23 cellular contexts compared by ENCODE assay signal in genomic region chr15:61974118-61974517, GRCh38.
"Had no signal": no experiment of that assay in that cellular context is flagged by ENCODE, and none has a peak within 500 bp of the region (broad histone marks: within the 10 kb centered on the region; RNA-seq: fewer than 3 reads in every experiment).

No MANE protein-coding gene starts in this region.

- H3K4me3 Mint-ChIP-seq: activated B cell treated with CpG ODN at 0.5 μM for 24 hours; activated CD4-positive, alpha-beta memory T cell treated with anti-CD3 and anti-CD28 coated beads for 36 hours; nephron; stimulated activated naive CD8-positive, alpha-beta T cell treated with anti-CD3 and anti-CD28 coated beads, Interleukin-15, amount 100 ng/mL, for 72 hours; T-helper 2 cell treated with Interferon-gamma antibody and Interleukin-4, amounts not matched to agents 5 μg/mL and 100 μg/mL, for 36 hours had no signal

- H3K27ac Mint-ChIP-seq: activated B cell treated with CpG ODN at 0.5 μM for 24 hours; activated CD4-positive, alpha-beta memory T cell treated with anti-CD3 and anti-CD28 coated beads for 36 hours; nephron; T-helper 2 cell treated with Interferon-gamma antibody and Interleukin-4, amounts not matched to agents 5 μg/mL and 100 μg/mL, for 36 hours had no signal

- H3K9me3 Mint-ChIP-seq: activated B cell treated with CpG ODN at 0.5 μM for 24 hours; activated CD4-positive, alpha-beta memory T cell treated with anti-CD3 and anti-CD28 coated beads for 36 hours; nephron; stimulated activated naive CD8-positive, alpha-beta T cell treated with anti-CD3 and anti-CD28 coated beads, Interleukin-15, amount 100 ng/mL, for 72 hours; T-helper 2 cell treated with Interferon-gamma antibody and Interleukin-4, amounts not matched to agents 5 μg/mL and 100 μg/mL, for 36 hours had no signal

- H3K4me3 ChIP-seq: coronary artery, heart right ventricle, suprapubic skin, vagina had no signal

- H3K9me3 ChIP-seq: heart right ventricle, suprapubic skin, vagina had no signal

- H3K4me1 ChIP-seq: suprapubic skin, vagina had no signal

- H3K36me3 ChIP-seq: brain microvascular endothelial cell had no signal

- DNase-seq: activated B cell treated with CpG ODN at 0.5 μM for 24 hours; activated CD4-positive, alpha-beta memory T cell treated with anti-CD3 and anti-CD28 coated beads for 36 hours; activated CD4-positive, alpha-beta T cell treated with anti-CD3 and anti-CD28 coated beads for 4 hours; activated CD8-positive, alpha-beta memory T cell treated with anti-CD3 and anti-CD28 coated beads, Interleukin-2, amount 50 U/mL, for 4 hours; activated effector memory CD4-positive, alpha-beta T cell treated with Interleukin-2 at 50 U/mL for 16 hours; activated naive CD4-positive, alpha-beta T cell treated with anti-CD3 and anti-CD28 coated beads, Interleukin-2, amount 50 U/mL, for 16 hours; activated T-cell treated with anti-CD3 and anti-CD28 coated beads, Interleukin-2, amount 50 U/mL, for 48 hours; aorta; brain microvascular endothelial cell; central memory CD4-positive, alpha-beta T cell; erythroblast; heart right ventricle; nucleus accumbens; posterior cingulate gyrus; retina; stimulated activated CD4-positive, alpha-beta T cell treated with anti-CD3 and anti-CD28 coated beads, Interleukin-2, amount 100 ng/mL, for 24 hours; stimulated activated naive CD8-positive, alpha-beta T cell treated with anti-CD3 and anti-CD28 coated beads, Interleukin-15, amount 100 ng/mL, for 72 hours; trophoblast cell had no signal

- H3K4me1 Mint-ChIP-seq: activated B cell treated with CpG ODN at 0.5 μM for 24 hours, nephron had no signal

- ATAC-seq: stimulated activated naive CD8-positive, alpha-beta T cell treated with anti-CD3 and anti-CD28 coated beads, Interleukin-15, amount 100 ng/mL, for 72 hours had no signal

- H3K27me3 Mint-ChIP-seq: activated B cell treated with CpG ODN at 0.5 μM for 24 hours; activated CD4-positive, alpha-beta memory T cell treated with anti-CD3 and anti-CD28 coated beads for 36 hours; stimulated activated naive CD8-positive, alpha-beta T cell treated with anti-CD3 and anti-CD28 coated beads, Interleukin-15, amount 100 ng/mL, for 72 hours had no signal
